1 cellular context compared by ENCODE assay signal in genomic region chr6:70667711-70668498, GRCh38.
TF ChIP-seq lines count a peak whose summit lies in the region.

Gene SMAP1, plus strand, starts transcription at chr6:70667883. Its CDS starts 141 bp downstream, at chr6:70668024.

TF ChIP-seq in HepG2, 621 proteins besides CTCF, POLR2A, EP300 and RAD21 (continued from another document and continues in another):
- TF ChIP-seq DZIP1 (CRISPR knock-in tag; IDR thresholded peaks at IDR 0.05) (no peak; the same call in 1 of the 2 replicates), TEAD3 (CRISPR knock-in tag; optimal IDR thresholded peaks at IDR 0.05; ENCODE audit: borderline replicate concordance) (peak; percentile 64), SETDB1 (CRISPR knock-in tag; IDR thresholded peaks at IDR 0.05; ENCODE audit: borderline replicate concordance) (no peak), RXRB (CRISPR knock-in tag; IDR thresholded peaks at IDR 0.05; ENCODE audit: borderline replicate concordance) (no peak), PHF20 (CRISPR knock-in tag; IDR thresholded peaks at IDR 0.05) (peak; percentile 80), KDM3A (CRISPR knock-in tag; IDR thresholded peaks at IDR 0.05; ENCODE audit: low read depth) (peak; percentile 33; the same call in 1 of the 2 replicates), MED1 (CRISPR knock-in tag; IDR thresholded peaks at IDR 0.05) (peak; percentile 7; the same call in 1 of the 2 replicates), ZBTB39 (CRISPR knock-in tag; IDR thresholded peaks at IDR 0.05) (peak; percentile 64; the same call in 1 of the 2 replicates), ZNF737 (CRISPR knock-in tag; IDR thresholded peaks at IDR 0.05; ENCODE audit: borderline replicate concordance) (no peak), TFAP4 (IDR thresholded peaks at IDR 0.05; ENCODE audit: borderline replicate concordance, low read depth) (peak; percentile 65; the same call in 1 of the 2 replicates), TAF1 (CRISPR knock-in tag; IDR thresholded peaks at IDR 0.05) (peak; percentile 64), FOXK1 (CRISPR knock-in tag; IDR thresholded peaks at IDR 0.05; ENCODE audit: borderline replicate concordance, low read depth) (peak; percentile 20; the same call in 1 of the 2 replicates), THRA (CRISPR knock-in tag; IDR thresholded peaks at IDR 0.05; ENCODE audit: borderline replicate concordance) (0 out of 2 replicates have a peak, but pooled peaks have one; percentile 12), BCL6 (CRISPR knock-in tag; IDR thresholded peaks at IDR 0.05) (peak; percentile 52; the same call in 1 of the 2 replicates), ZFAT (CRISPR knock-in tag; conservative IDR thresholded peaks at IDR 0.05) (no peak), DPF2 (CRISPR knock-in tag; IDR thresholded peaks at IDR 0.05; ENCODE audit: borderline replicate concordance, low read depth) (0 out of 2 replicates have a peak, but pooled peaks have one; percentile 26), PRDM10 (CRISPR knock-in tag; IDR thresholded peaks at IDR 0.05; ENCODE audit: low read depth) (0 out of 2 replicates have a peak, but pooled peaks have one; percentile 73), REPIN1 (CRISPR knock-in tag; IDR thresholded peaks at IDR 0.05; ENCODE audit: borderline replicate concordance, low read depth) (peak; percentile 83; the same call in 1 of the 2 replicates), ZKSCAN5 (CRISPR knock-in tag; IDR thresholded peaks at IDR 0.05) (no peak), CCDC6 (CRISPR knock-in tag; IDR thresholded peaks at IDR 0.05) (peak; percentile 85), ZNF17 (CRISPR knock-in tag; IDR thresholded peaks at IDR 0.05) (no peak), ELK4 (CRISPR knock-in tag; IDR thresholded peaks at IDR 0.05; ENCODE audit: borderline replicate concordance) (no peak), ZBTB40 (IDR thresholded peaks at IDR 0.05) (no peak), ZBTB40 (CRISPR knock-in tag; IDR thresholded peaks at IDR 0.05) (peak; percentile 34; the same call in 1 of the 2 replicates), ZNF746 (CRISPR knock-in tag; IDR thresholded peaks at IDR 0.05) (peak; percentile 36; the same call in 1 of the 2 replicates), DNMT1 (CRISPR knock-in tag; IDR thresholded peaks at IDR 0.05) (peak; percentile 91; the same call in 1 of the 2 replicates), MIER3 (CRISPR knock-in tag; IDR thresholded peaks at IDR 0.05; ENCODE audit: borderline replicate concordance) (peak; percentile 73; the same call in 1 of the 2 replicates), ZNF362 (CRISPR knock-in tag; IDR thresholded peaks at IDR 0.05; ENCODE audit: borderline replicate concordance) (peak; percentile 69; the same call in 1 of the 2 replicates), ASH2L (IDR thresholded peaks at IDR 0.05; ENCODE audit: insufficient read length, low read depth, low read length) (peak; percentile 80), NR0B2 (CRISPR knock-in tag; IDR thresholded peaks at IDR 0.05) (peak; percentile 92), EHMT2 (IDR thresholded peaks at IDR 0.05; ENCODE audit: borderline replicate concordance, low read depth, low read length) (no peak)
